In the genomic region with DNA sequence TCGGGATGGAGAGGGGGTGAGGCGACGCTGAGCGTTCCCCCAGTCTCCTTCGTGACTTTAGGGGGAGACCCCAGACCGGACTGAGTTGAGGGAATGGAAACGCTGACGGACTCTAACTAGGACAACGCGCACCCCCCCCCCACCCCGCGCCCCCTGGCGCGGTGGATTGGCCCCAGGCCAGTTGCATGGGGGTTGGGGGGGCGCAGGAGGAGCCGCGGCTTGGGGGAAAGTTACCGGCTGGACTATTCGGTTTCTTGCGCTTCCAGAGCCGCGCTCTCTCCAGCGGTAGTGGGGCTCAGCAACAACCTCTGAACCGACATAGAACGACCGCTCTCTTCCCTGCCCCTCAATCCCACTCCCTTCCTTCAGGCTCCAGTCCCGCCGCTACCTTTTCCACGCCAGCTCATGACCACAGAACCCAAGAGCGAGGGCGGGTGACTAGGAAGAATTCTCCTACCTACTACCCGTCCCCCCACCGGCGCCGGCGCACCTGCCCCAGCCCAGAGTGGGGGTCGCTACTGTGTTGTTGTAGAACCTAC, we compare ENCODE assay signal across 6 cellular contexts. TPM values are rescaled to one million over a fixed set of nuclear protein-coding genes. Genes with fewer than 3 reads are reported as not detected.
DNase-seq lines count a peak whose midpoint lies in the region; ATAC-seq and TF ChIP-seq lines count a peak whose summit lies in the region.

No MANE protein-coding gene starts in this region.

- H3K27me3 Mint-ChIP-seq in activated CD8-positive, alpha-beta T cell treated with anti-CD3 and anti-CD28 coated beads, Interleukin-2, amount 10 ng/mL, durations not matched to agents 7 days and 5 days (ENCODE audit: low read depth) = no peaks in the 10 kb centered on the region

- POLR2A ChIA-PET in activated CD8-positive, alpha-beta T cell treated with anti-CD3 and anti-CD28 coated beads, Interleukin-2, amount 10 ng/mL, durations not matched to agents 7 days and 5 days (lab: Charles Lee) = interaction anchor here (0.6 to 2.1 kb wide), 3 partner anchors 20 to 72 kb away, joined by 3 to 8 read pairs (median 6); partner anchors contain the start of genes CKS1B and FLAD1

- no peak for ATAC-seq in activated CD8-positive, alpha-beta T cell treated with anti-CD3 and anti-CD28 coated beads, Interleukin-2, amount 10 ng/mL, durations not matched to agents 7 days and 5 days
- ATAC-seq in GM18873 (IDR thresholded peaks at IDR 0.05; ENCODE audit: low FRiP score, unreplicated experiment) = no peak

- H3K79me2 ChIP-seq in KMS-11 (ENCODE audit: insufficient read depth, low read depth) = peaks cover 54% of the 10 kb centered on the region

- 0 out of 2 replicates have a peak, but pooled peaks have one; percentile 40 for TF ChIP-seq CTCF in KMS-11 (conservative IDR thresholded peaks at IDR 0.05; ENCODE audit: low read depth, low read length)

- peak overlapping the region; percentile 68 for H2AFZ ChIP-seq in KMS-11 (ENCODE audit: low read depth)

- H3K27ac ChIP-seq in KMS-11 = peak overlapping the region; percentile 72

- H3K4me3 ChIP-seq in KMS-11 (IDR thresholded peaks at IDR 0.05; ENCODE audit: insufficient read depth, low read depth, low read length) = peak overlapping the region; percentile 100

- peaks cover 48% of the 10 kb centered on the region for H3K4me1 ChIP-seq in KMS-11 (ENCODE audit: low read depth, poor library complexity, severe bottlenecking)

- peaks cover 61% of the 10 kb centered on the region for H3K4me1 Mint-ChIP-seq in activated CD8-positive, alpha-beta T cell treated with anti-CD3 and anti-CD28 coated beads, Interleukin-2, amount 10 ng/mL, durations not matched to agents 7 days and 5 days (ENCODE audit: low read depth)

- H3K36me3 ChIP-seq in KMS-11 (ENCODE audit: insufficient read depth) = no peaks in the 10 kb centered on the region

- peak overlapping the region; percentile 87 for H3K27ac Mint-ChIP-seq in activated CD8-positive, alpha-beta T cell treated with anti-CD3 and anti-CD28 coated beads, Interleukin-2, amount 10 ng/mL, durations not matched to agents 7 days and 5 days

- H4K20me1 ChIP-seq in KMS-11 (ENCODE audit: insufficient read depth) = no peaks in the 10 kb centered on the region

- H3K9me3 Mint-ChIP-seq in activated CD8-positive, alpha-beta T cell treated with anti-CD3 and anti-CD28 coated beads, Interleukin-2, amount 10 ng/mL, durations not matched to agents 7 days and 5 days (ENCODE audit: insufficient read depth) = no peaks in the 10 kb centered on the region

- H3K36me3 Mint-ChIP-seq in activated CD8-positive, alpha-beta T cell treated with anti-CD3 and anti-CD28 coated beads, Interleukin-2, amount 10 ng/mL, durations not matched to agents 7 days and 5 days (ENCODE audit: low read depth) = peaks cover 7% of the 10 kb centered on the region

- H3K4me3 Mint-ChIP-seq in activated CD8-positive, alpha-beta T cell treated with anti-CD3 and anti-CD28 coated beads, Interleukin-2, amount 10 ng/mL, durations not matched to agents 7 days and 5 days = peak overlapping the region; percentile 93

- peak overlapping the region; percentile 89 for H3K4me2 ChIP-seq in KMS-11

- CTCF ChIA-PET in activated CD8-positive, alpha-beta T cell treated with anti-CD3 and anti-CD28 coated beads, Interleukin-2, amount 10 ng/mL, durations not matched to agents 7 days and 5 days (lab: Charles Lee) = interaction anchor here (1.0 to 7.9 kb wide), 3 partner anchors 14 to 27 kb away, joined by 3 to 139 read pairs (median 9); partner anchors contain the start of gene FLAD1

- no peak for DNase-seq in activated CD8-positive, alpha-beta T cell treated with anti-CD3 and anti-CD28 coated beads, Interleukin-2, amount 10 ng/mL, durations not matched to agents 7 days and 5 days
- DNase-seq in left kidney (ENCODE audit: low read depth, low spot score) = peak; percentile 70
- DNase-seq in activated CD4-positive, CD25-positive, alpha-beta regulatory T cell (lab: John Stamatoyannopoulos, UW) = no peak
- no peak for DNase-seq in NCI-H1048 (lab: John Stamatoyannopoulos, UW)

- H3K27me3 ChIP-seq in KMS-11 (ENCODE audit: insufficient read depth, low read depth) = no peaks in the 10 kb centered on the region

- peak overlapping the region; percentile 85 for H3K9ac ChIP-seq in KMS-11

RNA-seq across cellular contexts. Expression of gene ZBTB7B, which starts 0.7 kb away (rescaled TPM):
- total RNA-seq in activated CD8-positive, alpha-beta T cell treated with anti-CD3 and anti-CD28 coated beads, Interleukin-2, amount 10 ng/mL, durations not matched to agents 7 days and 5 days = 10 to 100 TPM; 35.5 to 42.5 TPM

RNA-seq across cellular contexts. Expression of gene LENEP, which starts 9.9 kb away (rescaled TPM):
- total RNA-seq in activated CD8-positive, alpha-beta T cell treated with anti-CD3 and anti-CD28 coated beads, Interleukin-2, amount 10 ng/mL, durations not matched to agents 7 days and 5 days = 1 to 10 TPM in 1 of 2 experiments, under 1 TPM in 1; 0.91 to 1.1 TPM

RNA-seq across cellular contexts. Expression of gene FLAD1, which starts 20.2 kb away (rescaled TPM):
- 10 to 100 TPM; 39.8 to 45.2 TPM for total RNA-seq in activated CD8-positive, alpha-beta T cell treated with anti-CD3 and anti-CD28 coated beads, Interleukin-2, amount 10 ng/mL, durations not matched to agents 7 days and 5 days

RNA-seq across cellular contexts. Expression of gene CKS1B, which starts 28.8 kb away (rescaled TPM):
- total RNA-seq in activated CD8-positive, alpha-beta T cell treated with anti-CD3 and anti-CD28 coated beads, Interleukin-2, amount 10 ng/mL, durations not matched to agents 7 days and 5 days = 100 to 1,000 TPM; 151 to 153 TPM

RNA-seq across cellular contexts. Expression of gene DCST2, which starts 30.3 kb away (rescaled TPM):
- total RNA-seq in activated CD8-positive, alpha-beta T cell treated with anti-CD3 and anti-CD28 coated beads, Interleukin-2, amount 10 ng/mL, durations not matched to agents 7 days and 5 days = under 1 TPM; 0.24 to 0.37 TPM
